ENCODE assay signal across 9 cellular contexts in the genomic region with DNA sequence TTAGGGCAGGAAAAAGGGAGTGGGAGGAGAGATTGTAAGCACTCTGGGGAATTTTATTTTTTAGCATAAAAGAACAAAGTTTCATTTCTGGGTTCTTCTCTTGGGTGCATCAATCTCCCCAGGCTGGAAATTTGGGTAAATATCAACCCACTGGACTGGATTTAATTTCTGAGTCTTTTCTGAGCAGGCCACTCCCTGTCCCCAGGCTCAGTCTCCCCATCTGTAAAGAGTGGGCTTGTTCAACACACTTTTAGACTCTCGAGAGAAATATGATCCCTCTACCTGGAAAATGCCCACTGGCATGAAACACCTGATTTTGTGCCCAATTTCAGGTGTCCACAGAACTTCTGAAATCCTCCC. TPM values are rescaled to one million over a fixed set of nuclear protein-coding genes. Genes with fewer than 3 reads are reported as not detected.
A peak's percentile ranks its signal among the peaks of the same experiment; 100 is the strongest.
DNase-seq lines count a peak whose midpoint lies in the region; ATAC-seq, FAIRE-seq and TF ChIP-seq lines count a peak whose summit lies in the region.
"Had no signal": no experiment of that assay in that cellular context is flagged by ENCODE, and none has a peak within 500 bp of the region (broad histone marks: within the 10 kb centered on the region; RNA-seq: fewer than 3 reads in every experiment).

No MANE protein-coding gene starts in this region.

- no peaks in the 10 kb centered on the region for H3K27me3 ChIP-seq in gastroesophageal sphincter
- H3K27me3 ChIP-seq in foreskin keratinocyte = peaks cover 35% of the 10 kb centered on the region

- no peak for FAIRE-seq in GM19239 (lab: Jason Lieb, UNC)

- peaks cover 0 to 14% of the 10 kb centered on the region in 2 donors for H3K36me3 ChIP-seq in gastroesophageal sphincter

- no peaks in the 10 kb centered on the region; the same call in 1 of the 2 replicates for H3K27me3 Mint-ChIP-seq in HFFc6 (ENCODE audit: insufficient read depth)

- no peak for TF ChIP-seq POLR2A in gastroesophageal sphincter (IDR thresholded peaks at IDR 0.05)

- peaks cover 0 to 36% (median 13%) of the 10 kb centered on the region in 3 donors for H3K4me1 ChIP-seq in gastroesophageal sphincter
- no peaks in the 10 kb centered on the region for H3K4me1 ChIP-seq in foreskin keratinocyte

- no peaks in the 10 kb centered on the region for H3K9me3 Mint-ChIP-seq in HFFc6

- H3K4me3 Mint-ChIP-seq in HFFc6 = peak overlapping the region; percentile 87

- DNase-seq in HFFc6 (no peak), skeletal muscle cell (ENCODE audit: low read depth) (no peak), foreskin keratinocyte (no peak), NCI-H345 (lab: John Stamatoyannopoulos, UW) (no peak), GM19239 (ENCODE audit: insufficient read length, low spot score) (no peak)

- peaks cover 8% of the 10 kb centered on the region; the same call in 1 of the 2 replicates for H3K36me3 Mint-ChIP-seq in HFFc6 (ENCODE audit: low read depth)

- WGBS in gastroesophageal sphincter (ENCODE audit: low coverage in 1 of 2), 2 donors = 83% methylated on average over 1 of the region's 1 CpG; no CpG with 5 or more reads in 1 of the 2 donors

- H3K27ac ChIP-seq in gastroesophageal sphincter (peak overlapping the region; percentile 29 to 85 (median 84)), foreskin keratinocyte (no peak overlapping the region)
- H3K27ac ChIP-seq: epithelial cell of prostate had no signal

- peaks cover 35% of the 10 kb centered on the region for H3K4me1 Mint-ChIP-seq in HFFc6 (ENCODE audit: low read depth)

- TF ChIP-seq EP300 in gastroesophageal sphincter (IDR thresholded peaks at IDR 0.05) = no peak

- H3K4me3 ChIP-seq in WI38 (ENCODE audit: low read depth, low read length) (peak overlapping the region; percentile 73), gastroesophageal sphincter (peak overlapping the region in 1 of 2 donors; percentile 72), skeletal muscle cell (ENCODE audit: low read depth, low read length) (peak overlapping the region; percentile 71)

- no peaks in the 10 kb centered on the region for H3K9me3 ChIP-seq in gastroesophageal sphincter

- no peak for ATAC-seq in gastroesophageal sphincter
- ATAC-seq in foreskin keratinocyte = no peak
- ATAC-seq in HG03135 (IDR thresholded peaks at IDR 0.05; ENCODE audit: unreplicated experiment) = no peak

- H3K27ac Mint-ChIP-seq in HFFc6 = peak overlapping the region; percentile 70

- TF ChIP-seq CTCF in HFFc6 (IDR thresholded peaks at IDR 0.05) = no peak
- no peak for TF ChIP-seq CTCF in WI38 (IDR thresholded peaks at IDR 0.05; ENCODE audit: low read depth, low read length)
- no peak for TF ChIP-seq CTCF in gastroesophageal sphincter (IDR thresholded peaks at IDR 0.05)
- TF ChIP-seq CTCF in foreskin keratinocyte (conservative IDR thresholded peaks at IDR 0.05) = no peak

RNA-seq across cellular contexts. Expression of gene VTN, which starts 0.6 kb away (rescaled TPM):
- total RNA-seq in HFFc6 (2021; fragmentation: NEBNext Ultra II Directional; extraction: Animal tissue kit (Norgen Biotek cat#: 25700)) = under 1 TPM; 0.36 to 0.76 (median 0.60) TPM
- total RNA-seq in gastroesophageal sphincter (under 1 TPM in 3 of 4 donors, not detected in 1; 0.27 to 0.47 (median 0.27) TPM), foreskin keratinocyte (not detected in 2 replicates)
- 0.03 TPM in 1 of 2 replicates, not detected in the other for polyA plus RNA-seq in foreskin keratinocyte

RNA-seq across cellular contexts. Expression of gene SARM1, which starts 0.8 kb away (rescaled TPM):
- 10 to 100 TPM; 15.1 to 18.9 (median 16.8) TPM for total RNA-seq in HFFc6 (2021; fragmentation: NEBNext Ultra II Directional; extraction: Animal tissue kit (Norgen Biotek cat#: 25700))
- total RNA-seq in gastroesophageal sphincter (10 to 100 TPM in 3 of 4 donors, 1 to 10 TPM in 1; 9.0 to 26.2 (median 20.6) TPM), foreskin keratinocyte (0.53 and 0.61 TPM in 2 replicates)
- 0.58 and 0.65 TPM in 2 replicates for polyA plus RNA-seq in foreskin keratinocyte

RNA-seq across cellular contexts. Expression of gene SEBOX, which starts 5.7 kb away (rescaled TPM):
- not detected for total RNA-seq in HFFc6 (2021; fragmentation: NEBNext Ultra II Directional; extraction: Animal tissue kit (Norgen Biotek cat#: 25700))
- total RNA-seq in gastroesophageal sphincter = not detected
- total RNA-seq in foreskin keratinocyte = not detected in 2 replicates
- polyA plus RNA-seq in foreskin keratinocyte = not detected in 2 replicates

RNA-seq across cellular contexts. Expression of gene POLDIP2, which starts 13.4 kb away (rescaled TPM):
- 100 to 1,000 TPM; 104 to 118 (median 106) TPM for total RNA-seq in HFFc6 (2021; fragmentation: NEBNext Ultra II Directional; extraction: Animal tissue kit (Norgen Biotek cat#: 25700))
- total RNA-seq in gastroesophageal sphincter (100 to 1,000 TPM in 1 of 4 donors, 10 to 100 TPM in 3; 71.1 to 108 (median 77.8) TPM), foreskin keratinocyte (88.7 and 93.1 TPM in 2 replicates)
- polyA plus RNA-seq in foreskin keratinocyte = 93.8 and 102 TPM in 2 replicates

RNA-seq across cellular contexts. Expression of gene TNFAIP1, which starts 35.2 kb away (rescaled TPM):
- total RNA-seq in HFFc6 (2021; fragmentation: NEBNext Ultra II Directional; extraction: Animal tissue kit (Norgen Biotek cat#: 25700)) = 10 to 100 TPM; 73.8 to 89.7 (median 85.2) TPM
- total RNA-seq in gastroesophageal sphincter (10 to 100 TPM; 19.1 to 53.2 (median 30.4) TPM), foreskin keratinocyte (56.1 and 59.0 TPM in 2 replicates)
- polyA plus RNA-seq in foreskin keratinocyte = 33.5 and 35.0 TPM in 2 replicates
